In the genomic region with DNA sequence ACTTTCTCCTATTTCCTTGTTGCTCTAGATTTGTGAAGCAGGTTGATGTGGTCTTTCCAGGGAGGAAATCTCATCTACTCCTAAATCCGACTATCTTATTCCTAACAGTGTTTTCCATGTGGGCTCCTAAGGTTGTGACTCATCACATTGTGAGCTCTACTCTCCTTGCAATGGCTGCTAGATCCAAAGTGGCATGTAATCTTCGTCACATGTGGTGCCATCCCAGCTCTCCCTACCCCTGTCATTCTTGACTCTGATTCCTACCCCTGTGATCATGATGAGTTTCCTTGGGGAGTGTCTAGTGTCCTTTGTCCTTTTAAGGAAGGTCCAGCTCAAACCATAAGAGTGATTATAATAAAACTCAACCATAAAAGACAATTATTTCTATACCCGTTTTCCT, we compare ENCODE assay signal across 1 cellular context.
TF ChIP-seq lines count a peak whose summit lies in the region.

No MANE protein-coding gene starts in this region.

TF ChIP-seq in IMR-90, 13 proteins besides CTCF, POLR2A, EP300 and RAD21:
- TF ChIP-seq MAFK (IDR thresholded peaks at IDR 0.05; ENCODE audit: low read depth, low read length) (no peak), CHD1 (IDR thresholded peaks at IDR 0.05; ENCODE audit: low read depth, low read length) (no peak), SMC3 (IDR thresholded peaks at IDR 0.05; ENCODE audit: low read depth, low read length) (no peak), MXI1 (IDR thresholded peaks at IDR 0.05; ENCODE audit: borderline replicate concordance, low read depth, low read length) (no peak), RCOR1 (IDR thresholded peaks at IDR 0.05; ENCODE audit: insufficient replicate concordance, low read length) (no peak), MAZ (IDR thresholded peaks at IDR 0.05; ENCODE audit: borderline replicate concordance, low read depth, low read length) (no peak), NFE2L2 (IDR thresholded peaks at IDR 0.05; ENCODE audit: low read depth, low read length) (no peak), RFX5 (IDR thresholded peaks at IDR 0.05; ENCODE audit: low read depth, low read length) (no peak), BHLHE40 (IDR thresholded peaks at IDR 0.05; ENCODE audit: low read depth, low read length) (no peak), FOS (IDR thresholded peaks at IDR 0.05; ENCODE audit: low read depth, low read length) (no peak), CEBPB (IDR thresholded peaks at IDR 0.05; ENCODE audit: low read depth, low read length) (no peak)
- TF ChIP-seq, protein P1, sequence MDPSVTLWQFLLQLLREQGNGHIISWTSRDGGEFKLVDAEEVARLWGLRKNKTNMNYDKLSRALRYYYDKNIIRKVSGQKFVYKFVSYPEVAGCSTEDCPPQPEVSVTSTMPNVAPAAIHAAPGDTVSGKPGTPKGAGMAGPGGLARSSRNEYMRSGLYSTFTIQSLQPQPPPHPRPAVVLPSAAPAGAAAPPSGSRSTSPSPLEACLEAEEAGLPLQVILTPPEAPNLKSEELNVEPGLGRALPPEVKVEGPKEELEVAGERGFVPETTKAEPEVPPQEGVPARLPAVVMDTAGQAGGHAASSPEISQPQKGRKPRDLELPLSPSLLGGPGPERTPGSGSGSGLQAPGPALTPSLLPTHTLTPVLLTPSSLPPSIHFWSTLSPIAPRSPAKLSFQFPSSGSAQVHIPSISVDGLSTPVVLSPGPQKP (IDR thresholded peaks at IDR 0.05; ENCODE audit: borderline replicate concordance, low read depth, low read length) = no peak
- TF ChIP-seq, protein P2, sequence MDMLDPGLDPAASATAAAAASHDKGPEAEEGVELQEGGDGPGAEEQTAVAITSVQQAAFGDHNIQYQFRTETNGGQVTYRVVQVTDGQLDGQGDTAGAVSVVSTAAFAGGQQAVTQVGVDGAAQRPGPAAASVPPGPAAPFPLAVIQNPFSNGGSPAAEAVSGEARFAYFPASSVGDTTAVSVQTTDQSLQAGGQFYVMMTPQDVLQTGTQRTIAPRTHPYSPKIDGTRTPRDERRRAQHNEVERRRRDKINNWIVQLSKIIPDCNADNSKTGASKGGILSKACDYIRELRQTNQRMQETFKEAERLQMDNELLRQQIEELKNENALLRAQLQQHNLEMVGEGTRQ (IDR thresholded peaks at IDR 0.05; ENCODE audit: low read depth, low read length) = no peak
